ENCODE assay signal across 10 cellular contexts in genomic region chr2:96819101-96819875, GRCh38. TPM values are rescaled to one million over a fixed set of nuclear protein-coding genes. Genes with fewer than 3 reads are reported as not detected.
DNase-seq lines count a peak whose midpoint lies in the region; ATAC-seq, FAIRE-seq and TF ChIP-seq lines count a peak whose summit lies in the region.
"Had no signal": no experiment of that assay in that cellular context is flagged by ENCODE, and none has a peak within 500 bp of the region (broad histone marks: within the 10 kb centered on the region; RNA-seq: fewer than 3 reads in every experiment).

No MANE protein-coding gene starts in this region.

- H3K27me3 ChIP-seq in small intestine (ENCODE audit: control insufficient read depth in 2 of 2, insufficient read depth in 2 of 2, low read length in 2 of 2) (no peaks in the 10 kb centered on the region), suprapubic skin (no peaks in the 10 kb centered on the region), vagina (no peaks in the 10 kb centered on the region)

- CTCF ChIA-PET in activated CD4-positive, alpha-beta T cell treated with anti-CD3 and anti-CD28 coated beads for 36 hours (lab: Charles Lee): interaction anchor here (0.7 kb wide), 1 partner anchor 128 kb away, joined by 3 read pairs; no protein-coding TSS in a partner anchor

- no peaks in the 10 kb centered on the region for H3K9me3 ChIP-seq in small intestine (ENCODE audit: control insufficient read depth, low read depth)
- H3K9me3 ChIP-seq in suprapubic skin: no peaks in the 10 kb centered on the region
- H3K9me3 ChIP-seq in vagina: no peaks in the 10 kb centered on the region

- no peak for FAIRE-seq in small intestine (lab: Jason Lieb, UNC)
- FAIRE-seq: colon had no signal

- H3K9me3 Mint-ChIP-seq in activated CD4-positive, alpha-beta T cell treated with anti-CD3 and anti-CD28 coated beads for 36 hours (ENCODE audit: low read depth): no peaks in the 10 kb centered on the region

- TF ChIP-seq POLR2A in suprapubic skin (IDR thresholded peaks at IDR 0.05): no peak
- TF ChIP-seq POLR2A in vagina (IDR thresholded peaks at IDR 0.05): no peak

- intact Hi-C loops in activated CD4-positive, alpha-beta T cell treated with anti-CD3 and anti-CD28 coated beads for 36 hours (cut with DNase I, micrococcal nuclease): loop anchor here (5.0 kb wide), 4 partner anchors 57 to 827 kb away; partner anchors contain the start of genes ANKRD36C (in 1 of the 2), CNNM4 (in 1 of the 2) and KANSL3 (in 1 of the 2)
- intact Hi-C loops in left ventricle myocardium superior (cut with micrococcal nuclease): no loop called here
- intact Hi-C loops in vagina (cut with DNase I): loop anchor here (5.0 kb wide), 1 partner anchor 57 kb away; the partner anchor contains the start of gene CNNM4

- no peak for DNase-seq in activated CD4-positive, alpha-beta T cell treated with anti-CD3 and anti-CD28 coated beads for 36 hours
- DNase-seq in activated CD4-positive, alpha-beta T cell treated with anti-CD3 and anti-CD28 coated beads for 4 hours: no peak
- DNase-seq in OCI-M1 (lab: John Stamatoyannopoulos, UW): peak; percentile 80
- DNase-seq in left ventricle myocardium superior: peak; percentile 68
- DNase-seq in small intestine: peak; percentile 98
- no peak for DNase-seq in RPMI8226
- no peak for DNase-seq in suprapubic skin (ENCODE audit: low spot score in 2 of 2)
- DNase-seq in vagina (ENCODE audit: extremely low spot score in 2 of 2): no peak
- DNase-seq: NCI-H2171 had no signal

- POLR2A ChIA-PET in activated CD4-positive, alpha-beta T cell treated with anti-CD3 and anti-CD28 coated beads for 36 hours (lab: Charles Lee): no interaction called here

- H3K4me1 ChIP-seq in small intestine (ENCODE audit: control insufficient read depth in 2 of 2, insufficient read depth in 1 of 2, low read depth in 1 of 2, low read length in 1 of 2) (peaks cover 14% of the 10 kb centered on the region in 2 donors), suprapubic skin (peaks cover 34% of the 10 kb centered on the region), vagina (peaks cover 66% of the 10 kb centered on the region)

- ATAC-seq in activated CD4-positive, alpha-beta T cell treated with anti-CD3 and anti-CD28 coated beads for 36 hours: no peak
- ATAC-seq in left ventricle myocardium superior: peak; percentile 53

- peaks cover 16% of the 10 kb centered on the region for H3K36me3 Mint-ChIP-seq in activated CD4-positive, alpha-beta T cell treated with anti-CD3 and anti-CD28 coated beads for 36 hours (ENCODE audit: low read depth)

- H3K27me3 Mint-ChIP-seq in activated CD4-positive, alpha-beta T cell treated with anti-CD3 and anti-CD28 coated beads for 36 hours: no peaks in the 10 kb centered on the region

- 24 to 61% (median 37%) methylated on average over 9 to 10 of the region's 10 CpGs for WGBS in small intestine, 3 donors
- 66% methylated on average over 4 of the region's 10 CpGs for WGBS in suprapubic skin

- H3K4me3 Mint-ChIP-seq in activated CD4-positive, alpha-beta T cell treated with anti-CD3 and anti-CD28 coated beads for 36 hours: peak overlapping the region; percentile 79

- H3K4me3 ChIP-seq in small intestine (ENCODE audit: low read depth in 1 of 2, low read length in 2 of 2) (peak overlapping the region in 1 of 2 donors; percentile 42), suprapubic skin (no peak overlapping the region), vagina (no peak overlapping the region)

- peak overlapping the region; percentile 14 for H3K27ac Mint-ChIP-seq in activated CD4-positive, alpha-beta T cell treated with anti-CD3 and anti-CD28 coated beads for 36 hours

- H3K36me3 ChIP-seq in small intestine (ENCODE audit: control insufficient read depth in 2 of 2, insufficient read depth in 2 of 2, low read length in 2 of 2) (no peaks in the 10 kb centered on the region), suprapubic skin (peaks cover 8% of the 10 kb centered on the region), vagina (no peaks in the 10 kb centered on the region)

- TF ChIP-seq CTCF in suprapubic skin (IDR thresholded peaks at IDR 0.05): no peak
- TF ChIP-seq CTCF in vagina (IDR thresholded peaks at IDR 0.05): no peak

- H3K4me1 Mint-ChIP-seq in activated CD4-positive, alpha-beta T cell treated with anti-CD3 and anti-CD28 coated beads for 36 hours: peaks cover 51% of the 10 kb centered on the region

- H3K27ac ChIP-seq in small intestine (ENCODE audit: low read depth in 1 of 2, low read length in 1 of 2) (peak overlapping the region; percentile 54 to 83), suprapubic skin (no peak overlapping the region), vagina (no peak overlapping the region)

- TF ChIP-seq EP300 in suprapubic skin (IDR thresholded peaks at IDR 0.05): no peak

RNA-seq across cellular contexts. Expression of gene CNNM3, which starts 3.2 kb away (rescaled TPM):
- 10 to 100 TPM; 19.2 to 31.2 TPM for total RNA-seq in activated CD4-positive, alpha-beta T cell treated with anti-CD3 and anti-CD28 coated beads for 36 hours
- 16.8 TPM for total RNA-seq in left ventricle myocardium superior
- 10 to 100 TPM in 1 of 3 donors, 1 to 10 TPM in 2; 5.7 to 15.8 (median 6.7) TPM for polyA plus RNA-seq in small intestine
- 10 to 100 TPM; 12.6 to 28.3 (median 16.5) TPM for total RNA-seq in suprapubic skin
- 16.5 TPM for total RNA-seq in vagina

RNA-seq across cellular contexts. Expression of gene ANKRD23, which starts 24.5 kb away (rescaled TPM):
- 1 to 10 TPM; 5.1 to 5.3 TPM for total RNA-seq in activated CD4-positive, alpha-beta T cell treated with anti-CD3 and anti-CD28 coated beads for 36 hours
- total RNA-seq in left ventricle myocardium superior: 5.5 TPM
- 1 to 10 TPM; 2.2 to 3.8 (median 2.7) TPM for polyA plus RNA-seq in small intestine
- total RNA-seq in suprapubic skin: 10 to 100 TPM in 1 of 4 donors, 1 to 10 TPM in 3; 6.1 to 22.3 (median 7.2) TPM
- 0.98 TPM for total RNA-seq in vagina

RNA-seq across cellular contexts. Expression of gene ANKRD39, which starts 38.5 kb away (rescaled TPM):
- 10 to 100 TPM; 23.0 to 23.6 TPM for total RNA-seq in activated CD4-positive, alpha-beta T cell treated with anti-CD3 and anti-CD28 coated beads for 36 hours
- total RNA-seq in left ventricle myocardium superior (16.1 TPM), suprapubic skin (10 to 100 TPM; 16.1 to 22.1 (median 20.6) TPM), vagina (20.4 TPM)
- polyA plus RNA-seq in small intestine: 10 to 100 TPM; 15.9 to 23.0 (median 17.0) TPM

RNA-seq across cellular contexts. Expression of gene SEMA4C, which starts 50.6 kb away (rescaled TPM):
- 1 to 10 TPM; 7.5 to 9.6 TPM for total RNA-seq in activated CD4-positive, alpha-beta T cell treated with anti-CD3 and anti-CD28 coated beads for 36 hours
- total RNA-seq in left ventricle myocardium superior: 17.0 TPM
- polyA plus RNA-seq in small intestine: 10 to 100 TPM in 1 of 3 donors, 1 to 10 TPM in 1, under 1 TPM in 1; 0.45 to 21.0 (median 1.4) TPM
- total RNA-seq in suprapubic skin: 10 to 100 TPM; 15.7 to 28.2 (median 23.5) TPM
- 60.6 TPM for total RNA-seq in vagina

RNA-seq across cellular contexts. Expression of gene CNNM4, which starts 58.6 kb away (rescaled TPM):
- total RNA-seq in activated CD4-positive, alpha-beta T cell treated with anti-CD3 and anti-CD28 coated beads for 36 hours: 10 to 100 TPM in 1 of 2 experiments, 1 to 10 TPM in 1; 7.1 to 11.3 TPM
- total RNA-seq in left ventricle myocardium superior: 30.8 TPM
- 10 to 100 TPM in 1 of 3 donors, 1 to 10 TPM in 2; 1.6 to 10.7 (median 2.9) TPM for polyA plus RNA-seq in small intestine
- 10 to 100 TPM; 14.9 to 18.9 (median 16.3) TPM for total RNA-seq in suprapubic skin
- 8.3 TPM for total RNA-seq in vagina

Comparison
In these comparisons a context has a peak if more than half of its experiments do, and no peak if none do; other contexts are left out.
1. DNase-seq: peak in OCI-M1 (single experiment), left ventricle myocardium superior (single experiment) and small intestine (single experiment); none in activated CD4-positive, alpha-beta T cell treated with anti-CD3 and anti-CD28 coated beads for 36 hours (single experiment), activated CD4-positive, alpha-beta T cell treated with anti-CD3 and anti-CD28 coated beads for 4 hours (0 of 2), RPMI8226 (single experiment), suprapubic skin (0 of 2) and vagina (0 of 2).
2. H3K27ac ChIP-seq: peak in small intestine (2 of 2); none in suprapubic skin (single experiment) and vagina (single experiment).